In the genomic region with DNA sequence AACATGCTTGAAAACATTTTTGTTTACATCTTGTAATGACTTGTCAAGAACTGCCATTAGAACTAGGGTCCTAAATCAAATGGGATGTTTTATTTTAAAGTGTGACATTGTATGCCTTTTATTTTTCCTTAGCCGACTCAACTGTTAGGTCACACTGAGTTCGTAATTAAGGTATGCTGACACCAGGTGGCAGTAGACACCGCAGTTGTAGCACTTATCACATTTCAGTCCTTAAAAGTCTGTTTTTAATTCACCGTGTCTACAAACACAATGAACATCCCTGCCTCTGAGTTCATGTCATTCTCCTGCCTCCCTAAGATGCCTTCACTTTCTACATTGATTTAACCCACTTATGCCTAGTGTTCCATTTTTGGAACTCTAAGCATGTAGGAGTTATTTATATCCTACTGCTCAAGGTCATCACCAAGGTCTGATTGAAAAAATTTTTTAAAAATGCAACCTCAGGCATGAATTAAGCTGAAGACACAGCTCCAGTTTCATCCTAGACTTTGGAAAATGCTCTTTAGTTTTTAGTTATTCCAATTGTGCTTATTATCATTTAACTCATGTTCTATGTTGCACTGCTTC, we compare ENCODE assay signal across 8 cellular contexts.
DNase-seq lines count a peak whose midpoint lies in the region; ATAC-seq and TF ChIP-seq lines count a peak whose summit lies in the region.

No MANE protein-coding gene starts in this region.

- H3K4me3 ChIP-seq in kidney epithelial cell (ENCODE audit: low read depth, low read length) = no peak overlapping the region

- peak; percentile 60 for DNase-seq in GM03348 (ENCODE audit: low spot score)
- peak; percentile 14 for DNase-seq in HK-2 (ENCODE audit: unreplicated experiment)
- DNase-seq in SW480 (ENCODE audit: low spot score) = peak; percentile 25
- DNase-seq in kidney epithelial cell (ENCODE audit: low read depth) = no peak
- no peak for DNase-seq in amniotic stem cell (lab: John Stamatoyannopoulos, UW)

- TF ChIP-seq CTCF in kidney epithelial cell (IDR thresholded peaks at IDR 0.05; ENCODE audit: insufficient read depth, low read length, poor library complexity, severe bottlenecking) = peak; percentile 31

- no peaks in the 10 kb centered on the region for H3K27me3 ChIP-seq in kidney epithelial cell (ENCODE audit: control insufficient read depth, insufficient read depth, low read length)

- H3K36me3 ChIP-seq in kidney epithelial cell (ENCODE audit: control insufficient read depth, insufficient read depth, low read length) = no peaks in the 10 kb centered on the region

- ATAC-seq in GM21381 (IDR thresholded peaks at IDR 0.05; ENCODE audit: unreplicated experiment) (no peak), GM21529 (IDR thresholded peaks at IDR 0.05; ENCODE audit: unreplicated experiment) (no peak), HG02970 (IDR thresholded peaks at IDR 0.05; ENCODE audit: low FRiP score, unreplicated experiment) (no peak)

Comparison
In these comparisons a context has a peak if more than half of its experiments do, and no peak if none do; other contexts are left out.
1. DNase-seq: peak in GM03348 (single experiment), HK-2 (single experiment) and SW480 (single experiment); none in kidney epithelial cell (single experiment) and amniotic stem cell (single experiment).